Comparison of ENCODE assay signal across 9 cellular contexts in the genomic region with DNA sequence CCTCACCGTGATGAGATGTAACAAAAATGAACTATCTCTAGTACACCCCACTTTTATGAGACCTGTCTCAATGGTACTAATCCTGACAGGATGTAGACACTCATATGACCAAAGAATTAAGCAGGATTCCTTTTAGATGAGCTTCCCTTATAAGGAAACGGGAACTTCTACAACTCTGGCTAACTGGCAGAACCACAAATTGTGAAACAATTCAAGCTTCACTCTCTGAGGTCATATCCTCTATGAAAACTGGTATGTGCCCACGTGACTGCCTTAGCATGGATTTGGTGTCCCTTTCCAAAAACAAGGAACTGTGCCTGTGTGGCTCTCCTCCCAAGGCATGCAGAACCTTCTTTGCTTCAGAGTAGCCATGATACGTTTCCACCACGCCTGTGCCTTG. TPM values are rescaled to one million over a fixed set of nuclear protein-coding genes. Genes with fewer than 3 reads are reported as not detected.
DNase-seq lines count a peak whose midpoint lies in the region; ATAC-seq and TF ChIP-seq lines count a peak whose summit lies in the region.
"Had no signal": no experiment of that assay in that cellular context is flagged by ENCODE, and none has a peak within 500 bp of the region (broad histone marks: within the 10 kb centered on the region; RNA-seq: fewer than 3 reads in every experiment).

No MANE protein-coding gene starts in this region.

- H3K9me3 Mint-ChIP-seq in Caco-2 (ENCODE audit: unreplicated experiment), result no peaks in the 10 kb centered on the region
- no peaks in the 10 kb centered on the region for H3K9me3 Mint-ChIP-seq in nephron progenitor cell
- H3K9me3 Mint-ChIP-seq in activated CD8-positive, alpha-beta memory T cell treated with anti-CD3 and anti-CD28 coated beads, Interleukin-2, amount 10 ng/mL, durations not matched to agents 7 days and 5 days (ENCODE audit: low read depth), result no peaks in the 10 kb centered on the region
- peaks cover 10% of the 10 kb centered on the region for H3K9me3 Mint-ChIP-seq in CD8-positive, alpha-beta T cell

- H3K27me3 Mint-ChIP-seq in Caco-2 (ENCODE audit: insufficient read depth, unreplicated experiment) (no peaks in the 10 kb centered on the region), nephron progenitor cell (ENCODE audit: low read depth, poor library complexity) (peaks cover 7% of the 10 kb centered on the region)
- no peaks in the 10 kb centered on the region for H3K27me3 Mint-ChIP-seq in activated CD8-positive, alpha-beta memory T cell treated with anti-CD3 and anti-CD28 coated beads, Interleukin-2, amount 10 ng/mL, durations not matched to agents 7 days and 5 days
- no peaks in the 10 kb centered on the region for H3K27me3 Mint-ChIP-seq in CD8-positive, alpha-beta T cell (ENCODE audit: low read depth)

- H3K36me3 ChIP-seq in Caco-2 (ENCODE audit: control insufficient read depth, insufficient read depth, low read length) (no peaks in the 10 kb centered on the region; the same call in 1 of the 2 replicates), PC-3 (ENCODE audit: low read depth, low read length) (peaks cover 28% of the 10 kb centered on the region)
- H3K36me3 ChIP-seq in CD8-positive, alpha-beta T cell (ENCODE audit: insufficient read depth, low read length), result peaks cover 13% of the 10 kb centered on the region

- no peak overlapping the region for H3K9ac ChIP-seq in PC-3 (ENCODE audit: low read length)

- H3K4me1 ChIP-seq in Caco-2, result no peaks in the 10 kb centered on the region
- peaks cover 9% of the 10 kb centered on the region; the same call in 1 of the 2 replicates for H3K4me1 ChIP-seq in PC-3 (ENCODE audit: insufficient read depth, low read length)
- H3K4me1 ChIP-seq in CD8-positive, alpha-beta T cell (ENCODE audit: insufficient read depth, low read length), result no peaks in the 10 kb centered on the region

- H3K27ac Mint-ChIP-seq in Caco-2 (ENCODE audit: unreplicated experiment) (peak overlapping the region; percentile 23), nephron progenitor cell (peak overlapping the region; percentile 75)
- H3K27ac Mint-ChIP-seq in activated CD8-positive, alpha-beta memory T cell treated with anti-CD3 and anti-CD28 coated beads, Interleukin-2, amount 10 ng/mL, durations not matched to agents 7 days and 5 days, result no peak overlapping the region
- no peak overlapping the region for H3K27ac Mint-ChIP-seq in CD8-positive, alpha-beta T cell

- no peaks in the 10 kb centered on the region for H3K9me2 ChIP-seq in PC-3 (replicated peaks; ENCODE audit: low read length)

- no peak overlapping the region for H3K4me3 Mint-ChIP-seq in Caco-2 (ENCODE audit: unreplicated experiment)
- H3K4me3 Mint-ChIP-seq in nephron progenitor cell, result no peak overlapping the region
- no peak overlapping the region for H3K4me3 Mint-ChIP-seq in activated CD8-positive, alpha-beta memory T cell treated with anti-CD3 and anti-CD28 coated beads, Interleukin-2, amount 10 ng/mL, durations not matched to agents 7 days and 5 days
- no peak overlapping the region for H3K4me3 Mint-ChIP-seq in CD8-positive, alpha-beta T cell

- POLR2A ChIA-PET in Caco-2 (lab: Charles Lee) (interaction anchor here (1.8 kb wide), 1 partner anchor 21 kb away, joined by 9 read pairs; the partner anchor contains the start of gene PPIL1), PC-3 (lab: Charles Lee; ENCODE audit: unreplicated experiment) (no interaction called here)
- POLR2A ChIA-PET in CD8-positive, alpha-beta T cell (lab: Charles Lee), result interaction anchor here (0.7 kb wide), 1 partner anchor 22 kb away, joined by 3 read pairs; no protein-coding TSS in a partner anchor

- intact Hi-C loops in Caco-2 (cut with micrococcal nuclease; ENCODE audit: unreplicated experiment) (no loop called here), PC-3 (cut with micrococcal nuclease) (no loop called here)
- intact Hi-C loops in CD8-positive, alpha-beta T cell (cut with DNase I, micrococcal nuclease), result loop anchor here in 1 of 2 experiments (5.0 kb wide), 1 partner anchor 236 kb away; no protein-coding TSS in a partner anchor

- peaks cover 18% of the 10 kb centered on the region for H3K36me3 Mint-ChIP-seq in Caco-2 (ENCODE audit: insufficient read depth, unreplicated experiment)
- peaks cover 23% of the 10 kb centered on the region for H3K36me3 Mint-ChIP-seq in nephron progenitor cell (ENCODE audit: low read depth)
- peaks cover 30% of the 10 kb centered on the region for H3K36me3 Mint-ChIP-seq in activated CD8-positive, alpha-beta memory T cell treated with anti-CD3 and anti-CD28 coated beads, Interleukin-2, amount 10 ng/mL, durations not matched to agents 7 days and 5 days
- peaks cover 70% of the 10 kb centered on the region for H3K36me3 Mint-ChIP-seq in CD8-positive, alpha-beta T cell

- H3K27me3 ChIP-seq in Caco-2 (replicated peaks; ENCODE audit: control insufficient read depth, insufficient read depth, low read length) (no peaks in the 10 kb centered on the region), PC-3 (ENCODE audit: low read length) (no peaks in the 10 kb centered on the region)
- no peaks in the 10 kb centered on the region for H3K27me3 ChIP-seq in CD8-positive, alpha-beta T cell (ENCODE audit: insufficient read depth, low read length)

- H3K4me3 ChIP-seq in Caco-2 (ENCODE audit: low read depth, low read length), result no peak overlapping the region
- H3K4me3 ChIP-seq in PC-3 (ENCODE audit: low read length), result no peak overlapping the region
- H3K4me3 ChIP-seq in CD8-positive, alpha-beta T cell (ENCODE audit: low read depth, low read length), result no peak overlapping the region

- H3K4me2 ChIP-seq in PC-3 (ENCODE audit: low read length), result no peak overlapping the region; the same call in 1 of the 2 replicates

- TF ChIP-seq CTCF in Caco-2 (IDR thresholded peaks at IDR 0.05; ENCODE audit: insufficient read depth in 1 of 2, low read depth in 1 of 2, low read length in 1 of 2, severe bottlenecking in 1 of 2, unreplicated experiment in 1 of 2) (no peak), PC-3 (conservative IDR thresholded peaks at IDR 0.05; ENCODE audit: low read depth, low read length) (no peak), nephron progenitor cell (IDR thresholded peaks at IDR 0.05) (no peak)
- no peak for TF ChIP-seq CTCF in CD8-positive, alpha-beta T cell (IDR thresholded peaks at IDR 0.05)

- H3K4me1 Mint-ChIP-seq in Caco-2 (ENCODE audit: low read depth, unreplicated experiment) (peaks cover 4% of the 10 kb centered on the region), nephron progenitor cell (peaks cover 29% of the 10 kb centered on the region)
- H3K4me1 Mint-ChIP-seq in activated CD8-positive, alpha-beta memory T cell treated with anti-CD3 and anti-CD28 coated beads, Interleukin-2, amount 10 ng/mL, durations not matched to agents 7 days and 5 days, result peaks cover 7% of the 10 kb centered on the region
- peaks cover 2% of the 10 kb centered on the region for H3K4me1 Mint-ChIP-seq in CD8-positive, alpha-beta T cell (ENCODE audit: low read depth)

- H3K27ac ChIP-seq in PC-3 (ENCODE audit: low read length), result 0 out of 2 replicates have a peak overlapping the region, but pooled peaks have one; percentile 10
- no peak overlapping the region for H3K27ac ChIP-seq in CD8-positive, alpha-beta T cell (ENCODE audit: low read depth, low read length)

- H3K9me3 ChIP-seq in Caco-2, result no peaks in the 10 kb centered on the region
- H3K9me3 ChIP-seq in PC-3 (ENCODE audit: low read length), result no peaks in the 10 kb centered on the region
- H3K9me3 ChIP-seq in CD8-positive, alpha-beta T cell (ENCODE audit: low read length), result peaks cover 4% of the 10 kb centered on the region

- no peak overlapping the region for H2AFZ ChIP-seq in PC-3 (ENCODE audit: low read length)

- DNase-seq in Caco-2 (no peak), PC-3 (peak; percentile 64), nephron progenitor cell (no peak), UCSD-AML1 (lab: John Stamatoyannopoulos, UW; ENCODE audit: unreplicated experiment) (no peak)
- no peak for DNase-seq in activated CD4-positive, alpha-beta T cell treated with anti-CD3 and anti-CD28 coated beads for 48 hours
- DNase-seq in activated CD8-positive, alpha-beta memory T cell treated with anti-CD3 and anti-CD28 coated beads, Interleukin-2, amount 10 ng/mL, durations not matched to agents 7 days and 5 days, result no peak
- no peak for DNase-seq in CD8-positive, alpha-beta T cell

- peak; percentile 31; the same call in 1 of the 2 replicates for ATAC-seq in PC-3
- peak; percentile 87 for ATAC-seq in esophagus mucosa
- ATAC-seq in activated CD8-positive, alpha-beta memory T cell treated with anti-CD3 and anti-CD28 coated beads, Interleukin-2, amount 10 ng/mL, durations not matched to agents 7 days and 5 days, result no peak
- no peak for ATAC-seq in CD8-positive, alpha-beta T cell
- ATAC-seq: activated CD4-positive, CD25-positive, alpha-beta regulatory T cell treated with anti-CD3 and anti-CD28 coated beads, Interleukin-2, amount 50 U/mL, for 24 hours had no signal

- H4K20me1 ChIP-seq in PC-3 (ENCODE audit: low read length), result no peaks in the 10 kb centered on the region

- BruUV-seq in Caco-2 (replicated peaks; lab: Mats Ljungman, UMichigan), result no TSS peak
- no TSS peak for BruUV-seq in PC-3 (replicated peaks; lab: Mats Ljungman, UMichigan)

- peaks cover 3% of the 10 kb centered on the region; the same call in 1 of the 2 replicates for H3K79me2 ChIP-seq in PC-3 (ENCODE audit: low read length)

- CTCF ChIA-PET in Caco-2 (lab: Charles Lee) (interaction anchor here (0.6 to 2.7 kb wide), 5 partner anchors 19 to 88 kb away, joined by 3 to 15 read pairs (median 6); partner anchors contain the start of gene PPIL1), PC-3 (lab: Charles Lee) (no interaction called here)
- CTCF ChIA-PET in activated CD8-positive, alpha-beta memory T cell treated with anti-CD3 and anti-CD28 coated beads, Interleukin-2, amount 10 ng/mL, durations not matched to agents 7 days and 5 days (lab: Charles Lee), result interaction anchor here (1.0 to 7.3 kb wide), 8 partner anchors 12 to 355 kb away, joined by 3 to 131 read pairs (median 36); partner anchors contain the start of gene PPIL1
- CTCF ChIA-PET in CD8-positive, alpha-beta T cell (lab: Charles Lee), result interaction anchor here (2.2 to 6.0 kb wide), 2 partner anchors 28 to 87 kb away, joined by 5 to 56 read pairs; no protein-coding TSS in a partner anchor

- H3F3A ChIP-seq in PC-3 (ENCODE audit: low read length, unreplicated experiment), result no peaks in the 10 kb centered on the region

RNA-seq across cellular contexts. Expression of gene CPNE5, which starts 14.1 kb away (rescaled TPM):
- total RNA-seq in Caco-2 (2022) (not detected in 2 replicates), PC-3 (2014; rRNA removed) (0.29 TPM in 1 of 2 replicates, not detected in the other), esophagus mucosa (1.00 TPM)
- total RNA-seq in activated CD8-positive, alpha-beta memory T cell treated with anti-CD3 and anti-CD28 coated beads, Interleukin-2, amount 10 ng/mL, durations not matched to agents 7 days and 5 days, result under 1 TPM; 0.79 to 0.94 TPM
- total RNA-seq in CD8-positive, alpha-beta T cell, result under 1 TPM; 0.33 to 0.49 TPM

RNA-seq across cellular contexts. Expression of gene PPIL1, which starts 21.3 kb away (rescaled TPM):
- total RNA-seq in Caco-2 (2022) (57.7 and 61.2 TPM in 2 replicates), PC-3 (2014; rRNA removed) (37.3 and 39.9 TPM in 2 replicates), esophagus mucosa (25.5 TPM)
- 10 to 100 TPM; 30.8 to 39.9 TPM for total RNA-seq in activated CD8-positive, alpha-beta memory T cell treated with anti-CD3 and anti-CD28 coated beads, Interleukin-2, amount 10 ng/mL, durations not matched to agents 7 days and 5 days
- total RNA-seq in CD8-positive, alpha-beta T cell, result 1 to 10 TPM; 2.4 TPM

RNA-seq across cellular contexts. Expression of gene C6orf89, which starts 32.4 kb away (rescaled TPM):
- total RNA-seq in Caco-2 (2022), result 24.4 and 24.5 TPM in 2 replicates
- total RNA-seq in PC-3 (2014; rRNA removed), result 23.2 and 27.8 TPM in 2 replicates
- total RNA-seq in esophagus mucosa, result 33.6 TPM
- total RNA-seq in activated CD8-positive, alpha-beta memory T cell treated with anti-CD3 and anti-CD28 coated beads, Interleukin-2, amount 10 ng/mL, durations not matched to agents 7 days and 5 days, result 10 to 100 TPM; 46.4 to 47.7 TPM
- 10 to 100 TPM; 22.2 TPM for total RNA-seq in CD8-positive, alpha-beta T cell

Comparison
In these comparisons a context has a peak if more than half of its experiments do, and no peak if none do; other contexts are left out.
1. H3K27ac Mint-ChIP-seq: peak in Caco-2 (single experiment) and nephron progenitor cell (single experiment); none in activated CD8-positive, alpha-beta memory T cell treated with anti-CD3 and anti-CD28 coated beads, Interleukin-2, amount 10 ng/mL, durations not matched to agents 7 days and 5 days (single experiment) and CD8-positive, alpha-beta T cell (single experiment).
2. ATAC-seq: peak in PC-3 (single experiment) and esophagus mucosa (single experiment); none in activated CD8-positive, alpha-beta memory T cell treated with anti-CD3 and anti-CD28 coated beads, Interleukin-2, amount 10 ng/mL, durations not matched to agents 7 days and 5 days (single experiment) and CD8-positive, alpha-beta T cell (single experiment).